ENCODE assay signal across 17 cellular contexts in genomic region chr7:21497072-21497471, GRCh38. TPM values are rescaled to one million over a fixed set of nuclear protein-coding genes. Genes with fewer than 3 reads are reported as not detected.
DNase-seq lines count a peak whose midpoint lies in the region; ATAC-seq and TF ChIP-seq lines count a peak whose summit lies in the region.
"Had no signal": no experiment of that assay in that cellular context is flagged by ENCODE, and none has a peak within 500 bp of the region (broad histone marks: within the 10 kb centered on the region; RNA-seq: fewer than 3 reads in every experiment).

No MANE protein-coding gene starts in this region.

- POLR2A ChIA-PET in naive thymus-derived CD4-positive, alpha-beta T cell (lab: Charles Lee), result no interaction called here

- H3K4me1 Mint-ChIP-seq in naive thymus-derived CD4-positive, alpha-beta T cell, result peaks cover 0 to 7% (median 0%) of the 10 kb centered on the region in 7 donors
- H3K4me1 Mint-ChIP-seq: activated CD4-positive, alpha-beta memory T cell treated with anti-CD3 and anti-CD28 coated beads, Interleukin-2, amount 10 ng/mL, durations not matched to agents 7 days and 5 days; CD14-positive monocyte had no signal

- H3K36me3 Mint-ChIP-seq in naive thymus-derived CD4-positive, alpha-beta T cell, result peaks cover 10 to 81% (median 76%) of the 10 kb centered on the region in 5 donors

- intact Hi-C loops in naive thymus-derived CD4-positive, alpha-beta T cell (cut with micrococcal nuclease), result loop anchor here in 1 of 2 donors (2.0 kb wide), 1 partner anchor 14 kb away; no protein-coding TSS in a partner anchor

- CTCF ChIA-PET in naive thymus-derived CD4-positive, alpha-beta T cell (lab: Charles Lee), result no interaction called here

- H3K9me3 ChIP-seq in naive thymus-derived CD4-positive, alpha-beta T cell (ENCODE audit: control insufficient read depth in 2 of 3, low read length in 3 of 3), result peaks cover 0 to 3% (median 0%) of the 10 kb centered on the region in 3 experiments
- H3K9me3 ChIP-seq: colonic mucosa had no signal

- TF ChIP-seq CTCF in GM12864 (IDR thresholded peaks at IDR 0.05; ENCODE audit: low read depth, low read length, missing control alignments), result peak; percentile 23

- no peaks in the 10 kb centered on the region for H3K4me1 ChIP-seq in naive thymus-derived CD4-positive, alpha-beta T cell (ENCODE audit: control insufficient read depth in 2 of 2, insufficient read depth in 2 of 2, low read length in 2 of 2)
- H3K4me1 ChIP-seq: colonic mucosa, vagina had no signal

- peaks cover 0 to 6% (median 0%) of the 10 kb centered on the region in 3 experiments for H3K36me3 ChIP-seq in naive thymus-derived CD4-positive, alpha-beta T cell (ENCODE audit: control insufficient read depth in 2 of 3, insufficient read depth in 3 of 3, low read length in 3 of 3)
- H3K36me3 ChIP-seq: colonic mucosa had no signal

- ATAC-seq in HG02981 (IDR thresholded peaks at IDR 0.05; ENCODE audit: unreplicated experiment) (no peak), HG03039 (IDR thresholded peaks at IDR 0.05; ENCODE audit: unreplicated experiment) (no peak)
- no peak for ATAC-seq in naive thymus-derived CD4-positive, alpha-beta T cell
- ATAC-seq: left cardiac atrium had no signal

- H3K4me3 ChIP-seq in GM12864 (ENCODE audit: low read depth, low read length), result no peak overlapping the region
- no peak overlapping the region for H3K4me3 ChIP-seq in naive thymus-derived CD4-positive, alpha-beta T cell (ENCODE audit: low read length)
- H3K4me3 ChIP-seq: colonic mucosa, vagina had no signal

- peak; percentile 12 for DNase-seq in A172 (ENCODE audit: low spot score)
- DNase-seq in GM12864 (ENCODE audit: low read depth), result no peak
- peak; percentile 67 for DNase-seq in NCI-H82 (lab: John Stamatoyannopoulos, UW)
- peak; percentile 13 for DNase-seq in fibroblast of gingiva (ENCODE audit: low read depth)
- no peak for DNase-seq in naive thymus-derived CD4-positive, alpha-beta T cell
- DNase-seq in stimulated activated CD4-positive, alpha-beta T cell treated with anti-CD3 and anti-CD28 coated beads, Interleukin-15, amount 100 ng/mL, for 24 hours, result no peak
- DNase-seq: activated CD4-positive, alpha-beta memory T cell treated with anti-CD3 and anti-CD28 coated beads, Interleukin-2, amount 10 ng/mL, durations not matched to agents 7 days and 5 days; activated naive CD4-positive, alpha-beta T cell; colonic mucosa; left cardiac atrium; NCI-H2029; stimulated activated CD8-positive, alpha-beta memory T cell treated with anti-CD3 and anti-CD28 coated beads, Interleukin-4, amount 100 ng/mL, for 48 hours had no signal

- H3K27ac ChIP-seq in naive thymus-derived CD4-positive, alpha-beta T cell (ENCODE audit: low read depth, low read length), result no peak overlapping the region
- H3K27ac ChIP-seq: colonic mucosa, vagina had no signal

- H3K9me3 Mint-ChIP-seq in naive thymus-derived CD4-positive, alpha-beta T cell, result peaks cover 0 to 42% (median 12%) of the 10 kb centered on the region in 11 donors

- no peaks in the 10 kb centered on the region for H3K27me3 ChIP-seq in naive thymus-derived CD4-positive, alpha-beta T cell (ENCODE audit: control insufficient read depth in 2 of 2, insufficient read depth in 2 of 2, low read length in 2 of 2)
- H3K27me3 ChIP-seq: colonic mucosa, vagina had no signal

- H3K27ac Mint-ChIP-seq in naive thymus-derived CD4-positive, alpha-beta T cell, result no peak overlapping the region
- H3K27ac Mint-ChIP-seq: activated CD4-positive, alpha-beta memory T cell treated with anti-CD3 and anti-CD28 coated beads, Interleukin-2, amount 10 ng/mL, durations not matched to agents 7 days and 5 days; CD14-positive monocyte; T-helper 1 cell treated with Interleukin-12 subunit alpha and Interleukin-12 subunit beta and Interleukin-4 antibody, amounts not matched to agents 30 μg/mL and 1 μg/mL, for 36 hours had no signal

- no peaks in the 10 kb centered on the region for H3K27me3 Mint-ChIP-seq in naive thymus-derived CD4-positive, alpha-beta T cell
- H3K27me3 Mint-ChIP-seq: activated CD4-positive, alpha-beta memory T cell treated with anti-CD3 and anti-CD28 coated beads, Interleukin-2, amount 10 ng/mL, durations not matched to agents 7 days and 5 days had no signal

- H3K4me3 Mint-ChIP-seq in naive thymus-derived CD4-positive, alpha-beta T cell, result no peak overlapping the region
- H3K4me3 Mint-ChIP-seq: activated CD4-positive, alpha-beta memory T cell treated with anti-CD3 and anti-CD28 coated beads, Interleukin-2, amount 10 ng/mL, durations not matched to agents 7 days and 5 days; CD14-positive monocyte; T-helper 1 cell treated with Interleukin-12 subunit alpha and Interleukin-12 subunit beta and Interleukin-4 antibody, amounts not matched to agents 30 μg/mL and 1 μg/mL, for 36 hours had no signal

RNA-seq across cellular contexts. Expression of gene DNAH11, which starts 45.8 kb away (rescaled TPM):
- 6.2 and 12.6 TPM in 2 replicates for total RNA-seq in A172 (2014; rRNA removed; shearing (Covaris generic))
- total RNA-seq in naive thymus-derived CD4-positive, alpha-beta T cell, result 1 to 10 TPM in 1 of 5 experiments, under 1 TPM in 3, not detected in 1; 0.03 to 8.1 (median 0.23) TPM
- polyA plus RNA-seq in naive thymus-derived CD4-positive, alpha-beta T cell, result under 1 TPM; 0.02 to 0.25 TPM
- polyA plus RNA-seq: CD14-positive monocyte had no signal

Comparison
In these comparisons a context has a peak if more than half of its experiments do, and no peak if none do; other contexts are left out.
1. DNase-seq: peak in A172 (single experiment), NCI-H82 (single experiment) and fibroblast of gingiva (single experiment); none in GM12864 (single experiment), naive thymus-derived CD4-positive, alpha-beta T cell (0 of 9) and stimulated activated CD4-positive, alpha-beta T cell treated with anti-CD3 and anti-CD28 coated beads, Interleukin-15, amount 100 ng/mL, for 24 hours (single experiment).